In the genomic region with DNA sequence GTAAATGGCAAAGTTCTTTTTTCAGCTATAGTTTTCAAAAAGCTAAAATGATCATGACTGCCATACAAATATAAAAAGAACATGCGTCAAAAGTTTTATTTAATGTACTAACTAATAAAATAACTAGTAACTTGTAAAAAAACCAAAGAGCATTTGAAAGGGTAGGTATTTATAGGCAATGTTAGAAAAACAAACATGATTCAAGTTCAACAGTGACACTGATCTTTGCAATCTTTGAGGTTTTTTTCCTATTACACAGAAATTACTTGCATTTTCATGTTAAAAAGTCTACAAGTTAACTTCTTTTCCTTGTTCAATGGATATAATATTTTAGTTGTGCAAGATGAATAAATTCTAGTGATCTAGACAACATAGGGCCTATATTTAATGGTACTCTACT, we compare ENCODE assay signal across 23 cellular contexts.
DNase-seq lines count a peak whose midpoint lies in the region; ATAC-seq, FAIRE-seq and TF ChIP-seq lines count a peak whose summit lies in the region.
"Had no signal": no experiment of that assay in that cellular context is flagged by ENCODE, and none has a peak within 500 bp of the region (broad histone marks: within the 10 kb centered on the region; RNA-seq: fewer than 3 reads in every experiment).

No MANE protein-coding gene starts in this region.

- no peaks in the 10 kb centered on the region for H3K79me1 ChIP-seq in IMR-90 (ENCODE audit: low read depth in 1 of 2, low read length in 2 of 2)

- H4K5ac ChIP-seq in IMR-90 (ENCODE audit: low read depth, low read length), result no peak overlapping the region

- no peak overlapping the region for H2AK9ac ChIP-seq in IMR-90 (replicated peaks; ENCODE audit: low read depth, low read length, poor library complexity)

- H3K27ac ChIP-seq in IMR-90 (ENCODE audit: insufficient read depth, low read length), result no peak overlapping the region
- no peak overlapping the region for H3K27ac ChIP-seq in body of pancreas
- H3K27ac ChIP-seq: SJSA1 had no signal

- no peak overlapping the region for H3K14ac ChIP-seq in IMR-90 (replicated peaks; ENCODE audit: low read depth, low read length)

- H2BK5ac ChIP-seq in IMR-90 (ENCODE audit: low read depth, low read length, poor library complexity, severe bottlenecking), result peak overlapping the region; percentile 87

- WGBS in IMR-90 (ENCODE audit: extremely low coverage in 2 of 2, insufficient read length in 1 of 2), 2 experiments, result no CpG with 5 or more reads among the region's 1 CpG
- WGBS in body of pancreas, 2 donors, result 51 to 74% methylated on average over 1 of the region's 1 CpG

- no peak overlapping the region; a peak in 1 of 4 replicates for H4K8ac ChIP-seq in IMR-90 (ENCODE audit: low read depth in 2 of 2, low read length in 2 of 2)

- H2BK120ac ChIP-seq in IMR-90 (ENCODE audit: low read depth, low read length), result no peak overlapping the region; the same call in 1 of the 2 replicates

- H3K4me3 ChIP-seq in IMR-90 (ENCODE audit: insufficient read depth, low read depth, low read length) (no peak overlapping the region), adipocyte (ENCODE audit: low read length) (no peak overlapping the region), body of pancreas (no peak overlapping the region)
- H3K4me3 ChIP-seq: SJSA1 had no signal

- H3K36me3 ChIP-seq in IMR-90 (ENCODE audit: control insufficient read depth, insufficient read depth, low read length), result no peaks in the 10 kb centered on the region
- no peaks in the 10 kb centered on the region for H3K36me3 ChIP-seq in adipocyte (ENCODE audit: control insufficient read depth, insufficient read depth, low read length, severe bottlenecking)
- no peaks in the 10 kb centered on the region for H3K36me3 ChIP-seq in body of pancreas (replicated peaks in 1 of 2; ENCODE audit: insufficient read depth in 1 of 2, low read depth in 2 of 2)
- H3K36me3 ChIP-seq: SJSA1 had no signal

- no peak for FAIRE-seq in HTR-8/SVneo (lab: Jason Lieb, UNC)
- FAIRE-seq: A204.1, D721Med had no signal

- no peak overlapping the region for H2AFZ ChIP-seq in IMR-90 (replicated peaks; ENCODE audit: low read length, poor library complexity)

- in situ Hi-C loops in IMR-90 (cut with MboI; ENCODE audit: low sequenced_read_pairs), result no loop called here

- H2BK20ac ChIP-seq in IMR-90 (ENCODE audit: low read depth, low read length), result no peak overlapping the region; the same call in 1 of the 2 replicates

- BruUV-seq in IMR-90 (replicated peaks; lab: Mats Ljungman, UMichigan), result no TSS peak

- dilution Hi-C loops in IMR-90 (cut with HindIII; ENCODE audit: low sequenced_read_pairs, unreplicated experiment), result no loop called here

- H4K20me1 ChIP-seq in IMR-90 (ENCODE audit: insufficient read depth, low read length), result no peaks in the 10 kb centered on the region

- H2AK5ac ChIP-seq in IMR-90 (ENCODE audit: low read depth, low read length), result no peak overlapping the region

- H3K9ac ChIP-seq in IMR-90 (ENCODE audit: low read depth, low read length) (no peak overlapping the region), adipocyte (ENCODE audit: low read length) (no peak overlapping the region)

- H3K56ac ChIP-seq in IMR-90 (ENCODE audit: extremely low read depth, insufficient read depth, low read length), result no peak overlapping the region

- TF ChIP-seq RAD21 in IMR-90 (IDR thresholded peaks at IDR 0.05; ENCODE audit: low read length), result no peak

- TF ChIP-seq CTCF in IMR-90 (conservative IDR thresholded peaks at IDR 0.05; ENCODE audit: low read depth, low read length) (no peak), body of pancreas (IDR thresholded peaks at IDR 0.05) (no peak)

- H3K23ac ChIP-seq in IMR-90 (ENCODE audit: low read depth, low read length), result no peak overlapping the region

- POLR2A ChIA-PET in IMR-90 (lab: Charles Lee; ENCODE audit: unreplicated experiment), result no interaction called here

- intact Hi-C loops in IMR-90 (cut with micrococcal nuclease), result loop anchor here (5.0 kb wide), 1 partner anchor 1914 kb away; no protein-coding TSS in a partner anchor
- intact Hi-C loops in body of pancreas (cut with DNase I), result no loop called here

- no peak for ATAC-seq in IMR-90 (ENCODE audit: low read depth)
- ATAC-seq in body of pancreas, result no peak
- ATAC-seq in GM18861 (IDR thresholded peaks at IDR 0.05; ENCODE audit: unreplicated experiment), result no peak
- ATAC-seq: HCT116, Right ventricle myocardium inferior had no signal

- H3K9me3 ChIP-seq in IMR-90 (ENCODE audit: control insufficient read depth, insufficient read depth, low read length) (no peaks in the 10 kb centered on the region), adipocyte (ENCODE audit: control insufficient read depth, low read length) (no peaks in the 10 kb centered on the region), body of pancreas (no peaks in the 10 kb centered on the region)
- H3K9me3 ChIP-seq: SJSA1 had no signal

- peak overlapping the region; percentile 22; the same call in 1 of the 2 replicates for H3K4me2 ChIP-seq in IMR-90 (ENCODE audit: low read depth, low read length)

- no peak overlapping the region for H2BK15ac ChIP-seq in IMR-90 (ENCODE audit: low read depth, low read length)

- H4K91ac ChIP-seq in IMR-90 (ENCODE audit: insufficient read depth, low read depth, low read length), result no peak overlapping the region

- peaks cover 6% of the 10 kb centered on the region for H3K9me1 ChIP-seq in IMR-90 (ENCODE audit: insufficient read depth, low read length)

- H3K18ac ChIP-seq in IMR-90 (ENCODE audit: low read depth, low read length), result no peak overlapping the region

- H3K4me1 ChIP-seq in IMR-90 (ENCODE audit: control insufficient read depth, insufficient read depth, low read length), result peaks cover 8% of the 10 kb centered on the region; the same call in 1 of the 2 replicates
- H3K4me1 ChIP-seq in adipocyte (ENCODE audit: control insufficient read depth, insufficient read depth, low read length), result peaks cover 20% of the 10 kb centered on the region
- H3K4me1 ChIP-seq in body of pancreas, result peaks cover 19% of the 10 kb centered on the region

- peak; percentile 1 for DNase-seq in A172 (ENCODE audit: low spot score)
- peak; percentile 45 for DNase-seq in IMR-90
- DNase-seq in adipocyte (ENCODE audit: low read depth), result peak; percentile 55
- DNase-seq in iris pigment epithelial cell (ENCODE audit: low read depth), result peak; percentile 55
- DNase-seq in body of pancreas, result no peak
- no peak for DNase-seq in HTR-8/SVneo (ENCODE audit: insufficient read length, low spot score)
- DNase-seq in NCI-H2029 (lab: John Stamatoyannopoulos, UW), result no peak
- DNase-seq: DMS53, GOT3, Kasumi-1, NCI-H1092, NCI-H1436 treated with DMSO at 0.1 percent for 48 hours, NCI-H1930, NCI-H226, NCI-H510A treated with DMSO at 0.1 percent for 48 hours, NCI-H82, T-helper 1 cell had no signal

- TF ChIP-seq POLR2A in IMR-90 (IDR thresholded peaks at IDR 0.05; ENCODE audit: low read depth, low read length) (no peak), body of pancreas (IDR thresholded peaks at IDR 0.05) (no peak)

- H3K4ac ChIP-seq in IMR-90 (ENCODE audit: low read depth, low read length), result no peak overlapping the region

- no peaks in the 10 kb centered on the region for H3K27me3 ChIP-seq in IMR-90 (ENCODE audit: control insufficient read depth, insufficient read depth, low read length)
- H3K27me3 ChIP-seq in adipocyte (replicated peaks; ENCODE audit: control insufficient read depth, insufficient read depth, low read length), result no peaks in the 10 kb centered on the region
- H3K27me3 ChIP-seq in body of pancreas, result no peaks in the 10 kb centered on the region
- H3K27me3 ChIP-seq: SJSA1 had no signal

- CTCF ChIA-PET in IMR-90 (lab: Yijun Ruan, JAX), result no interaction called here

TF ChIP-seq in IMR-90, 13 proteins besides CTCF, POLR2A, EP300 and RAD21:
- TF ChIP-seq CEBPB (IDR thresholded peaks at IDR 0.05; ENCODE audit: low read depth, low read length), result no peak
- no peak for TF ChIP-seq RFX5 (IDR thresholded peaks at IDR 0.05; ENCODE audit: low read depth, low read length)
- TF ChIP-seq NFE2L2 (IDR thresholded peaks at IDR 0.05; ENCODE audit: low read depth, low read length), result no peak
- TF ChIP-seq CHD1 (IDR thresholded peaks at IDR 0.05; ENCODE audit: low read depth, low read length), result no peak
- TF ChIP-seq BHLHE40 (IDR thresholded peaks at IDR 0.05; ENCODE audit: low read depth, low read length), result no peak
- TF ChIP-seq MXI1 (IDR thresholded peaks at IDR 0.05; ENCODE audit: borderline replicate concordance, low read depth, low read length), result no peak
- TF ChIP-seq RCOR1 (IDR thresholded peaks at IDR 0.05; ENCODE audit: insufficient replicate concordance, low read length), result no peak

Comparison
In these comparisons a context has a peak if more than half of its experiments do, and no peak if none do; other contexts are left out.
1. DNase-seq: peak in A172 (single experiment), IMR-90 (single experiment), adipocyte (single experiment) and iris pigment epithelial cell (single experiment); none in body of pancreas (0 of 4), HTR-8/SVneo (single experiment) and NCI-H2029 (single experiment).